Comparison of ENCODE assay signal across 16 cellular contexts in the genomic region with DNA sequence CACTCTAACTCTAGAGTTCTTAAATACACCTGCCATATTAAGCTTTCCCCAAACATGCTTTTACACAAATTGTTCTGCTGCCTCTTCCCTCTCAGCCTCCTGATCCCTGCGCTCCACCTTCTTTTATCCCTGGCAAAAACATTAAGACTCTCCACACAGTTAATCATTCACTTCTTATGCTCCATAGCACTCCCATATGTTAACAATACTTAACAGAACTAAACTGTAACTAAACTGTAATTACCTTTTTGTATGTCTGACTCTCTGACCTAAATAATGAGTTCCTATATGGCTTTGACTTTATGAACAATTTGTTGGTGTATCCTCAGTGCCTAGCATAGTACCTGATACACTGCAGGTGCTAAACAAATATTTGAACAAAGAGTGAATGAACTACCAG.
"Had no signal": no experiment of that assay in that cellular context is flagged by ENCODE, and none has a peak within 500 bp of the region (broad histone marks: within the 10 kb centered on the region; RNA-seq: fewer than 3 reads in every experiment).

No MANE protein-coding gene starts in this region.

- H3K9me3 Mint-ChIP-seq: activated CD4-positive, alpha-beta T cell treated with anti-CD3 and anti-CD28 coated beads, Interleukin-2, amount 10 ng/mL, durations not matched to agents 7 days and 5 days; dendritic cell treated with granulocyte-macrophage colony-stimulating factor and Interleukin-4, amounts not matched to agents 40 ng/mL and 50 ng/mL, for 4 days had no signal

- H3K4me1 ChIP-seq: gastroesophageal sphincter, lower lobe of right lung, psoas muscle, testis had no signal

- H3K9me3 ChIP-seq: gastroesophageal sphincter, lower lobe of right lung, psoas muscle, testis had no signal

- DNase-seq: activated CD4-positive, alpha-beta T cell treated with anti-CD3 and anti-CD28 coated beads, Interleukin-2, amount 10 ng/mL, durations not matched to agents 7 days and 5 days; activated gamma-delta T cell treated with Interleukin-2 at 50 U/mL for 16 hours; activated T-cell treated with anti-CD3 and anti-CD28 coated beads, Interleukin-2, amount 50 U/mL, for 1 hour; caudate nucleus; lower lobe of right lung; nephron progenitor cell; psoas muscle; stimulated activated CD4-positive, alpha-beta T cell treated with anti-CD3 and anti-CD28 coated beads, Interleukin-12 subunit alpha, Interleukin-12 subunit beta, amount 100 ng/mL, for 4 hours; stimulated activated naive CD4-positive, alpha-beta T cell treated with Interleukin-2 at 50 U/mL for 16 hours; T-helper 1 cell; testis had no signal

- H3K27ac ChIP-seq: gastroesophageal sphincter, lower lobe of right lung, psoas muscle, SK-N-MC, testis had no signal

- ATAC-seq: gastroesophageal sphincter, lower lobe of right lung, psoas muscle, sciatic nerve, WTC11 had no signal

- H3K4me1 Mint-ChIP-seq: activated CD4-positive, alpha-beta T cell treated with anti-CD3 and anti-CD28 coated beads, Interleukin-2, amount 10 ng/mL, durations not matched to agents 7 days and 5 days; nephron progenitor cell; WTC11 had no signal

- H3K4me3 ChIP-seq: gastroesophageal sphincter, lower lobe of right lung, psoas muscle, SK-N-MC, testis had no signal

- H3K27me3 ChIP-seq: gastroesophageal sphincter, testis had no signal

- H3K4me3 Mint-ChIP-seq: activated CD4-positive, alpha-beta T cell treated with anti-CD3 and anti-CD28 coated beads, Interleukin-2, amount 10 ng/mL, durations not matched to agents 7 days and 5 days; dendritic cell treated with granulocyte-macrophage colony-stimulating factor and Interleukin-4, amounts not matched to agents 40 ng/mL and 50 ng/mL, for 4 days; nephron progenitor cell; WTC11 had no signal

- H3K27me3 Mint-ChIP-seq: activated CD4-positive, alpha-beta T cell treated with anti-CD3 and anti-CD28 coated beads, Interleukin-2, amount 10 ng/mL, durations not matched to agents 7 days and 5 days; dendritic cell treated with granulocyte-macrophage colony-stimulating factor and Interleukin-4, amounts not matched to agents 40 ng/mL and 50 ng/mL, for 4 days had no signal

- H3K27ac Mint-ChIP-seq: activated CD4-positive, alpha-beta T cell treated with anti-CD3 and anti-CD28 coated beads, Interleukin-2, amount 10 ng/mL, durations not matched to agents 7 days and 5 days; dendritic cell treated with granulocyte-macrophage colony-stimulating factor and Interleukin-4, amounts not matched to agents 40 ng/mL and 50 ng/mL, for 4 days; nephron progenitor cell; WTC11 had no signal
